Comparison of ENCODE assay signal across 10 cellular contexts in the genomic region with DNA sequence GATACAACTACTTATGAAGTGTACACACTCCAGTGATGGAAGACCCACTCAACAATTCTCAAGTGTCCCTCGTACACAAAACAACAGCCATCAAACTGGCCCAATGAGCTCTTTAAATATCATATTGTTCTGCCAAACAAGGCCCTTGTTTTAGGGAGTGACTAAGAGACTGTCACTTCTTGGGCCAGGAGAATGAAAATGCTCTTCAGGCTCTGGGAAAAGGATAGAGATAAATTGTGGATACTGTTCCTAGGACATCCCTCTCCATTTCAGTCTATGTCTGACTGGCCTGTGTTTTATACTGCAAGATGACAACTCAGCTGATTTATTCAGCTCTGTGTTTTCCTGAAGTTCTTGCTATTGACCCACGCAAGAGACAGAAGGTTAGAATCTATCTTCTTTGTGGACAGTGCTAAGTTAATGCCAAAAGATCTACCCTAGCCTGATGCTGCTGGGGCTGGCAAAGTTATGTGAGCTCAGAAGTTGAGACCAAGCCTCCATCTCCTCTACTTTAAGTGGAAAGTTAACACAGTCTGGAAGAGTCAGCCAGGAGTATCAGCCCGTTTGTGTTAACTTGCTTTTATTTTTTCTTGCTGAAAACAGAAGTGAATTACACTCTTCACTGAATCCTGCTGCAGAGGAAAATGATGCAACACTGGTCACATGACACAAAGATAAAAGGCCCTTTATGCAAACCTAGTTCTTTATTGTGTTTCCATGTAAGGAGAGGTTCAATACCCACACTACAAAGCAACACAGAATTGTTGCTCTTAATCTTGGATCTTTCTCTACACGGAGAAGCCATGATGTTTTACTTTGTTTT. TPM values are rescaled to one million over a fixed set of nuclear protein-coding genes. Genes with fewer than 3 reads are reported as not detected.
A peak's percentile ranks its signal among the peaks of the same experiment; 100 is the strongest.
DNase-seq lines count a peak whose midpoint lies in the region; ATAC-seq and TF ChIP-seq lines count a peak whose summit lies in the region.
"Had no signal": no experiment of that assay in that cellular context is flagged by ENCODE, and none has a peak within 500 bp of the region (broad histone marks: within the 10 kb centered on the region; RNA-seq: fewer than 3 reads in every experiment).

No MANE protein-coding gene starts in this region.

- no peak for TF ChIP-seq CTCF in osteoblast (IDR thresholded peaks at IDR 0.05; ENCODE audit: extremely low read depth, low read depth, low read length)

- intact Hi-C loops in activated CD4-positive, alpha-beta T cell treated with anti-CD3 and anti-CD28 coated beads, Interleukin-2, amount 10 ng/mL, durations not matched to agents 24 days and 14 days (cut with micrococcal nuclease) = no loop called here

- H3K9me3 ChIP-seq in osteoblast (ENCODE audit: low read depth, low read length) = no peaks in the 10 kb centered on the region
- H3K9me3 ChIP-seq: psoas muscle had no signal

- peak overlapping the region; percentile 46 for H3K27ac Mint-ChIP-seq in activated CD4-positive, alpha-beta T cell treated with anti-CD3 and anti-CD28 coated beads, Interleukin-2, amount 10 ng/mL, durations not matched to agents 24 days and 14 days
- H3K27ac Mint-ChIP-seq in activated CD8-positive, alpha-beta memory T cell treated with anti-CD3 and anti-CD28 coated beads, Interleukin-2, amount 10 ng/mL, durations not matched to agents 7 days and 5 days = no peak overlapping the region
- no peak overlapping the region for H3K27ac Mint-ChIP-seq in immature natural killer cell
- H3K27ac Mint-ChIP-seq: CD4-positive, CD25-positive, alpha-beta regulatory T cell had no signal

- peak overlapping the region; percentile 21 for H3K4me2 ChIP-seq in osteoblast (ENCODE audit: insufficient read depth, low read length)

- H3K4me1 ChIP-seq in osteoblast (ENCODE audit: insufficient read depth, low read length) = peaks cover 19% of the 10 kb centered on the region

- peak; percentile 76 for DNase-seq in activated CD4-positive, alpha-beta T cell treated with anti-CD3 and anti-CD28 coated beads, Interleukin-2, amount 10 ng/mL, durations not matched to agents 24 days and 14 days
- no peak for DNase-seq in activated CD4-positive, alpha-beta T cell treated with anti-CD3 and anti-CD28 coated beads, Interleukin-2, amount 50 U/mL, for 1 hour
- DNase-seq in SK-MEL-5 (ENCODE audit: low read depth, low spot score) = peak; percentile 69
- peak; percentile 24 to 43 for DNase-seq in erythroblast (lab: John Stamatoyannopoulos, UW)
- no peak for DNase-seq in osteoblast (ENCODE audit: insufficient read length, low spot score, missing footprints)
- no peak for DNase-seq in activated CD8-positive, alpha-beta memory T cell treated with anti-CD3 and anti-CD28 coated beads, Interleukin-2, amount 10 ng/mL, durations not matched to agents 7 days and 5 days
- no peak for DNase-seq in immature natural killer cell
- DNase-seq in effector CD8-positive, alpha-beta T cell (lab: John Stamatoyannopoulos, UW) = no peak
- DNase-seq: psoas muscle had no signal

- H3K4me1 Mint-ChIP-seq in activated CD4-positive, alpha-beta T cell treated with anti-CD3 and anti-CD28 coated beads, Interleukin-2, amount 10 ng/mL, durations not matched to agents 24 days and 14 days = peaks cover 42% of the 10 kb centered on the region
- H3K4me1 Mint-ChIP-seq in activated CD8-positive, alpha-beta memory T cell treated with anti-CD3 and anti-CD28 coated beads, Interleukin-2, amount 10 ng/mL, durations not matched to agents 7 days and 5 days = peaks cover 8% of the 10 kb centered on the region
- H3K4me1 Mint-ChIP-seq in immature natural killer cell = peaks cover 2 to 7% of the 10 kb centered on the region in 2 donors

- peaks cover 8% of the 10 kb centered on the region for H3K9me3 Mint-ChIP-seq in activated CD4-positive, alpha-beta T cell treated with anti-CD3 and anti-CD28 coated beads, Interleukin-2, amount 10 ng/mL, durations not matched to agents 24 days and 14 days
- H3K9me3 Mint-ChIP-seq in activated CD8-positive, alpha-beta memory T cell treated with anti-CD3 and anti-CD28 coated beads, Interleukin-2, amount 10 ng/mL, durations not matched to agents 7 days and 5 days (ENCODE audit: low read depth) = no peaks in the 10 kb centered on the region
- H3K9me3 Mint-ChIP-seq in immature natural killer cell = no peaks in the 10 kb centered on the region

- no peak for TF ChIP-seq POLR2A in erythroblast (IDR thresholded peaks at IDR 0.05; ENCODE audit: low read length)

- in situ Hi-C loops in SK-MEL-5 (cut with HindIII; ENCODE audit: low pct_unique_long_range_greater_than_20kb, low sequenced_read_pairs) = no loop called here

- no peaks in the 10 kb centered on the region for H3K36me3 ChIP-seq in osteoblast (ENCODE audit: insufficient read depth, low read length)

- H3K27ac ChIP-seq in osteoblast (ENCODE audit: low read depth, low read length) = peak overlapping the region; percentile 7
- H3K27ac ChIP-seq: psoas muscle had no signal

- peaks cover 3% of the 10 kb centered on the region for H3K27me3 Mint-ChIP-seq in activated CD4-positive, alpha-beta T cell treated with anti-CD3 and anti-CD28 coated beads, Interleukin-2, amount 10 ng/mL, durations not matched to agents 24 days and 14 days
- peaks cover 8% of the 10 kb centered on the region for H3K27me3 Mint-ChIP-seq in activated CD8-positive, alpha-beta memory T cell treated with anti-CD3 and anti-CD28 coated beads, Interleukin-2, amount 10 ng/mL, durations not matched to agents 7 days and 5 days
- H3K27me3 Mint-ChIP-seq in immature natural killer cell (ENCODE audit: low read depth in 3 of 3) = peaks cover 0 to 4% (median 2%) of the 10 kb centered on the region in 3 donors

- peak overlapping the region; percentile 81 for H2AFZ ChIP-seq in osteoblast (ENCODE audit: low read length)

- H3K4me3 Mint-ChIP-seq in activated CD4-positive, alpha-beta T cell treated with anti-CD3 and anti-CD28 coated beads, Interleukin-2, amount 10 ng/mL, durations not matched to agents 24 days and 14 days = peak overlapping the region; percentile 20
- H3K4me3 Mint-ChIP-seq in activated CD8-positive, alpha-beta memory T cell treated with anti-CD3 and anti-CD28 coated beads, Interleukin-2, amount 10 ng/mL, durations not matched to agents 7 days and 5 days = no peak overlapping the region
- H3K4me3 Mint-ChIP-seq in immature natural killer cell = no peak overlapping the region
- H3K4me3 Mint-ChIP-seq: CD4-positive, CD25-positive, alpha-beta regulatory T cell had no signal

- no peaks in the 10 kb centered on the region for H3K27me3 ChIP-seq in osteoblast (ENCODE audit: insufficient read depth, low read length)

- H3K79me2 ChIP-seq in osteoblast (ENCODE audit: insufficient read depth, low read length) = no peaks in the 10 kb centered on the region

- no peaks in the 10 kb centered on the region for H4K20me1 ChIP-seq in osteoblast (ENCODE audit: insufficient read depth, low read length)

- peaks cover 7% of the 10 kb centered on the region for H3K36me3 Mint-ChIP-seq in activated CD4-positive, alpha-beta T cell treated with anti-CD3 and anti-CD28 coated beads, Interleukin-2, amount 10 ng/mL, durations not matched to agents 24 days and 14 days (ENCODE audit: low read depth)
- H3K36me3 Mint-ChIP-seq in activated CD8-positive, alpha-beta memory T cell treated with anti-CD3 and anti-CD28 coated beads, Interleukin-2, amount 10 ng/mL, durations not matched to agents 7 days and 5 days = no peaks in the 10 kb centered on the region
- peaks cover 4 to 6% (median 6%) of the 10 kb centered on the region in 3 donors for H3K36me3 Mint-ChIP-seq in immature natural killer cell

- H3K4me3 ChIP-seq in osteoblast (ENCODE audit: insufficient read depth, low read length) = peak overlapping the region; percentile 3
- H3K4me3 ChIP-seq: psoas muscle had no signal

- ATAC-seq in activated CD8-positive, alpha-beta memory T cell treated with anti-CD3 and anti-CD28 coated beads, Interleukin-2, amount 10 ng/mL, durations not matched to agents 7 days and 5 days = no peak

- CTCF ChIA-PET in activated CD8-positive, alpha-beta memory T cell treated with anti-CD3 and anti-CD28 coated beads, Interleukin-2, amount 10 ng/mL, durations not matched to agents 7 days and 5 days (lab: Charles Lee) = no interaction called here

RNA-seq across cellular contexts. Expression of gene FRY, which starts 14.6 kb away (rescaled TPM):
- 1.8 and 2.8 TPM in 2 replicates for total RNA-seq in activated CD4-positive, alpha-beta T cell treated with anti-CD3 and anti-CD28 coated beads, Interleukin-2, amount 10 ng/mL, durations not matched to agents 24 days and 14 days
- total RNA-seq in SK-MEL-5 (2014; rRNA removed; shearing (Covaris generic)) = 0.11 and 0.29 TPM in 2 replicates
- polyA plus RNA-seq in SK-MEL-5 (2015; cell fraction: cytosol; rRNA removed) = 0.22 and 0.36 TPM in 2 replicates
- polyA plus RNA-seq in SK-MEL-5 (2015; cell fraction: nucleus; rRNA removed) = 0.33 and 1.1 TPM in 2 replicates
- 8.3 and 12.3 TPM in 2 replicates for total RNA-seq in osteoblast
- 1 to 10 TPM; 1.2 to 1.5 TPM for total RNA-seq in activated CD8-positive, alpha-beta memory T cell treated with anti-CD3 and anti-CD28 coated beads, Interleukin-2, amount 10 ng/mL, durations not matched to agents 7 days and 5 days
- 1 to 10 TPM; 1.4 to 2.8 (median 1.4) TPM for polyA plus RNA-seq in immature natural killer cell

Comparison
In these comparisons a context has a peak if more than half of its experiments do, and no peak if none do; other contexts are left out.
1. DNase-seq: peak in activated CD4-positive, alpha-beta T cell treated with anti-CD3 and anti-CD28 coated beads, Interleukin-2, amount 10 ng/mL, durations not matched to agents 24 days and 14 days (single experiment), SK-MEL-5 (single experiment) and erythroblast (2 of 2); none in activated CD4-positive, alpha-beta T cell treated with anti-CD3 and anti-CD28 coated beads, Interleukin-2, amount 50 U/mL, for 1 hour (single experiment), osteoblast (single experiment), activated CD8-positive, alpha-beta memory T cell treated with anti-CD3 and anti-CD28 coated beads, Interleukin-2, amount 10 ng/mL, durations not matched to agents 7 days and 5 days (single experiment), immature natural killer cell (0 of 3) and effector CD8-positive, alpha-beta T cell (single experiment).